Comparison of ENCODE assay signal across 10 cellular contexts in genomic region chr20:50916934-50917333, GRCh38. TPM values are rescaled to one million over a fixed set of nuclear protein-coding genes. Genes with fewer than 3 reads are reported as not detected.
DNase-seq lines count a peak whose midpoint lies in the region; ATAC-seq and TF ChIP-seq lines count a peak whose summit lies in the region.
"Had no signal": no experiment of that assay in that cellular context is flagged by ENCODE, and none has a peak within 500 bp of the region (broad histone marks: within the 10 kb centered on the region; RNA-seq: fewer than 3 reads in every experiment).

No MANE protein-coding gene starts in this region.

- H3K4me3 Mint-ChIP-seq in activated CD8-positive, alpha-beta T cell treated with anti-CD3 and anti-CD28 coated beads for 36 hours, result no peak overlapping the region
- H3K4me3 Mint-ChIP-seq in memory B cell, result peak overlapping the region; percentile 8
- no peak overlapping the region for H3K4me3 Mint-ChIP-seq in type B pancreatic cell

- H3K4me1 Mint-ChIP-seq in activated CD8-positive, alpha-beta T cell treated with anti-CD3 and anti-CD28 coated beads for 36 hours (ENCODE audit: low read depth), result peaks cover 82% of the 10 kb centered on the region
- peaks cover 64% of the 10 kb centered on the region for H3K4me1 Mint-ChIP-seq in memory B cell
- peaks cover 55% of the 10 kb centered on the region for H3K4me1 Mint-ChIP-seq in type B pancreatic cell (ENCODE audit: unreplicated experiment)

- CTCF ChIA-PET in activated CD8-positive, alpha-beta T cell treated with anti-CD3 and anti-CD28 coated beads for 36 hours (lab: Charles Lee), result interaction anchor here (0.7 to 5.7 kb wide), 4 partner anchors 9 to 122 kb away, joined by 3 to 55 read pairs (median 6); partner anchors contain the start of genes ADNP and BCAS4

- H3K4me1 ChIP-seq in right atrium auricular region, result peaks cover 0 to 81% of the 10 kb centered on the region in 2 donors

- H3K27ac ChIP-seq in right atrium auricular region, result peak overlapping the region; percentile 1 to 17

- peaks cover 26% of the 10 kb centered on the region for H3K36me3 Mint-ChIP-seq in activated CD8-positive, alpha-beta T cell treated with anti-CD3 and anti-CD28 coated beads for 36 hours (ENCODE audit: low read depth)
- peaks cover 8% of the 10 kb centered on the region for H3K36me3 Mint-ChIP-seq in memory B cell
- peaks cover 13% of the 10 kb centered on the region for H3K36me3 Mint-ChIP-seq in type B pancreatic cell

- H3K27me3 Mint-ChIP-seq in activated CD8-positive, alpha-beta T cell treated with anti-CD3 and anti-CD28 coated beads for 36 hours, result no peaks in the 10 kb centered on the region
- H3K27me3 Mint-ChIP-seq in memory B cell, result no peaks in the 10 kb centered on the region
- no peaks in the 10 kb centered on the region for H3K27me3 Mint-ChIP-seq in type B pancreatic cell

- no peak overlapping the region for H3K4me3 ChIP-seq in right atrium auricular region

- no peaks in the 10 kb centered on the region for H3K9me3 Mint-ChIP-seq in activated CD8-positive, alpha-beta T cell treated with anti-CD3 and anti-CD28 coated beads for 36 hours
- H3K9me3 Mint-ChIP-seq in memory B cell (no peaks in the 10 kb centered on the region), type B pancreatic cell (no peaks in the 10 kb centered on the region)

- no peaks in the 10 kb centered on the region for H3K27me3 ChIP-seq in right atrium auricular region

- intact Hi-C loops in left cardiac atrium (cut with DNase I), result loop anchor here in 1 of 2 donors (10.0 kb wide), 1 partner anchor 122 kb away; the partner anchor contains the start of gene BCAS4
- intact Hi-C loops in activated CD8-positive, alpha-beta T cell treated with anti-CD3 and anti-CD28 coated beads for 36 hours (cut with micrococcal nuclease), result no loop called here

- no peaks in the 10 kb centered on the region for H3K9me3 ChIP-seq in right atrium auricular region

- DNase-seq in right atrium auricular region (ENCODE audit: low spot score), result no peak
- no peak for DNase-seq in left cardiac atrium
- DNase-seq in activated CD8-positive, alpha-beta T cell treated with anti-CD3 and anti-CD28 coated beads for 36 hours, result no peak
- DNase-seq in memory B cell (ENCODE audit: low spot score in 2 of 2), result no peak
- no peak for DNase-seq in type B pancreatic cell (ENCODE audit: extremely low spot score, unreplicated experiment)
- DNase-seq in GM10266 (ENCODE audit: extremely low spot score), result no peak
- no peak for DNase-seq in HUDEP-2 (lab: John Stamatoyannopoulos, UW; ENCODE audit: unreplicated experiment in 76 of 76)
- no peak for DNase-seq in SW 1271 (lab: John Stamatoyannopoulos, UW)
- DNase-seq: GF-D8, NCI-H1417 treated with DMSO at 0.1 percent for 48 hours had no signal

- POLR2A ChIA-PET in activated CD8-positive, alpha-beta T cell treated with anti-CD3 and anti-CD28 coated beads for 36 hours (lab: Charles Lee), result interaction anchor here (1.0 to 4.2 kb wide), 5 partner anchors 8 to 123 kb away, joined by 3 to 30 read pairs (median 7); partner anchors contain the start of genes ADNP, BCAS4, DPM1 and MOCS3

- H3K27ac Mint-ChIP-seq in activated CD8-positive, alpha-beta T cell treated with anti-CD3 and anti-CD28 coated beads for 36 hours, result peak overlapping the region; percentile 31
- H3K27ac Mint-ChIP-seq in memory B cell (peak overlapping the region; percentile 95), type B pancreatic cell (peak overlapping the region; percentile 64)

- ATAC-seq in left cardiac atrium (no peak), memory B cell (ENCODE audit: low read depth) (no peak)
- no peak for ATAC-seq in activated CD8-positive, alpha-beta T cell treated with anti-CD3 and anti-CD28 coated beads for 36 hours

- TF ChIP-seq CTCF in right atrium auricular region (IDR thresholded peaks at IDR 0.05) (no peak), type B pancreatic cell (conservative IDR thresholded peaks at IDR 0.05) (no peak), GM10266 (IDR thresholded peaks at IDR 0.05; ENCODE audit: control insufficient read depth, insufficient read depth, low read depth, missing control alignments) (no peak)
- no peak for TF ChIP-seq CTCF in activated CD8-positive, alpha-beta T cell treated with anti-CD3 and anti-CD28 coated beads for 36 hours (IDR thresholded peaks at IDR 0.05)

- no peaks in the 10 kb centered on the region for H3K36me3 ChIP-seq in right atrium auricular region

RNA-seq across cellular contexts. Expression of gene ADNP, which starts 14.3 kb away (rescaled TPM):
- 10 to 100 TPM; 23.7 to 34.3 TPM for total RNA-seq in right atrium auricular region
- total RNA-seq in left cardiac atrium, result 10 to 100 TPM; 31.8 to 34.5 TPM
- 10 to 100 TPM; 58.9 to 60.0 TPM for total RNA-seq in activated CD8-positive, alpha-beta T cell treated with anti-CD3 and anti-CD28 coated beads for 36 hours
- 81.7 and 103 TPM in 2 replicates for total RNA-seq in type B pancreatic cell (ENCODE audit: low replicate concordance)

RNA-seq across cellular contexts. Expression of gene DPM1, which starts 41.4 kb away (rescaled TPM):
- total RNA-seq in right atrium auricular region (10 to 100 TPM; 35.0 to 78.1 TPM), left cardiac atrium (10 to 100 TPM; 31.2 to 41.1 TPM), type B pancreatic cell (ENCODE audit: low replicate concordance) (36.2 and 40.8 TPM in 2 replicates)
- 10 to 100 TPM; 66.6 to 75.4 TPM for total RNA-seq in activated CD8-positive, alpha-beta T cell treated with anti-CD3 and anti-CD28 coated beads for 36 hours

RNA-seq across cellular contexts. Expression of gene MOCS3, which starts 41.7 kb away (rescaled TPM):
- total RNA-seq in right atrium auricular region, result 1 to 10 TPM; 2.9 to 3.1 TPM
- 1 to 10 TPM; 2.4 to 2.9 TPM for total RNA-seq in left cardiac atrium
- 1 to 10 TPM; 4.6 TPM for total RNA-seq in activated CD8-positive, alpha-beta T cell treated with anti-CD3 and anti-CD28 coated beads for 36 hours
- total RNA-seq in type B pancreatic cell (ENCODE audit: low replicate concordance), result 7.4 and 8.2 TPM in 2 replicates

Comparison
In these comparisons a context has a peak if more than half of its experiments do, and no peak if none do; other contexts are left out.
1. H3K27ac Mint-ChIP-seq: peak in every context shown above with its lines; median percentile 95 in memory B cell; 64 in type B pancreatic cell; 31 in activated CD8-positive, alpha-beta T cell treated with anti-CD3 and anti-CD28 coated beads for 36 hours.